8 cellular contexts compared by ENCODE assay signal in the genomic region with DNA sequence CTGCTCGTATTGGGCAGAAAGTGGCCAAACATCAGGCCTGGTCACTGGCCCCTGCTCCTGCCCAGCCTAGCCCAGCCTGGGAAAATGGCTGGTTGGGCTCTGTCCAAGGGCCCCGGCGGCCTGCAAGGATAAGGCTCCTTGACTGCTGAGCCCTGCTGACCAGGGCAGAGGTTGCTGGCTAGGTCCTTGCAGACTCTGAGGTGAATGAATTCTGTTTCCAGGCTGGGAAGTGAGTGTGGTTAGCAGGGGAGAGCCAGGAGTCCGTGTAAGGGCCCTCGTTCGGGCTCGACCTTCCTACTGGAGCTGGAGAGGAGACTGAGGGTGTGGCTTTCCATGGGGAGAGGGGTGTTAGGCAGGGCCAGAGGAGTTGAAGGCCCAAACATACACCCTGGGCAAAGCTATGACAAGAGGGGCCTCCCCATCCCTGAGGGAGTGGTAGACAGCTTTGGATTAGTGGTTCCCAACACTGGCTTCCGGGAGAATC. TPM values are rescaled to one million over a fixed set of nuclear protein-coding genes. Genes with fewer than 3 reads are reported as not detected.
DNase-seq lines count a peak whose midpoint lies in the region; ATAC-seq and TF ChIP-seq lines count a peak whose summit lies in the region.

No MANE protein-coding gene starts in this region.

- H3K9ac ChIP-seq in parathyroid adenoma, result no peak overlapping the region

- H2AFZ ChIP-seq in parathyroid adenoma, result peak overlapping the region; percentile 82

- H3K4me3 ChIP-seq in parathyroid adenoma (ENCODE audit: low read depth, low read length), result peak overlapping the region; percentile 13

- H3K4me2 ChIP-seq in parathyroid adenoma (ENCODE audit: low read length), result peak overlapping the region; percentile 57

- ATAC-seq in GM18505 (IDR thresholded peaks at IDR 0.05; ENCODE audit: unreplicated experiment) (no peak), HG02642 (IDR thresholded peaks at IDR 0.05; ENCODE audit: poor library complexity, unreplicated experiment) (no peak)

- no peaks in the 10 kb centered on the region for H3K9me3 ChIP-seq in parathyroid adenoma (ENCODE audit: control insufficient read depth, low read length)

- peaks cover 10% of the 10 kb centered on the region for H3K4me1 ChIP-seq in parathyroid adenoma

- no peaks in the 10 kb centered on the region for H3K79me2 ChIP-seq in parathyroid adenoma

- no peaks in the 10 kb centered on the region for H3K27me3 ChIP-seq in parathyroid adenoma (ENCODE audit: control insufficient read depth, insufficient read depth, low read length)

- H3K27ac ChIP-seq in parathyroid adenoma, result peak overlapping the region; percentile 84

- no peak for TF ChIP-seq CTCF in parathyroid adenoma (IDR thresholded peaks at IDR 0.05)

- no peaks in the 10 kb centered on the region for H3K36me3 ChIP-seq in parathyroid adenoma (ENCODE audit: control insufficient read depth, insufficient read depth, low read length)

- peak; percentile 27 for TF ChIP-seq POLR2A in GM18505 (IDR thresholded peaks at IDR 0.05; ENCODE audit: borderline replicate concordance, extremely low read depth, insufficient read depth, insufficient read length)

- DNase-seq in SW480 (ENCODE audit: low spot score), result peak; percentile 63
- DNase-seq in glomerular endothelial cell (ENCODE audit: extremely low read depth, low read depth, low spot score), result peak; percentile 47
- no peak for DNase-seq in T-helper 9 cell
- DNase-seq in 8988T, result no peak
- no peak for DNase-seq in activated effector memory CD4-positive, alpha-beta T cell treated with anti-CD3 and anti-CD28 coated beads, Interleukin-2, amount 50 U/mL, for 16 hours

RNA-seq across cellular contexts. Expression of gene CSF1, which starts 20.6 kb away (rescaled TPM):
- 62.4 and 87.3 TPM in 2 replicates for total RNA-seq in glomerular endothelial cell

RNA-seq across cellular contexts. Expression of gene AHCYL1, which starts 53.3 kb away (rescaled TPM):
- 35.0 and 51.6 TPM in 2 replicates for total RNA-seq in glomerular endothelial cell

Comparison
In these comparisons a context has a peak if more than half of its experiments do, and no peak if none do; other contexts are left out.
1. DNase-seq: peak in SW480 (single experiment) and glomerular endothelial cell (single experiment); none in T-helper 9 cell (single experiment), 8988T (single experiment) and activated effector memory CD4-positive, alpha-beta T cell treated with anti-CD3 and anti-CD28 coated beads, Interleukin-2, amount 50 U/mL, for 16 hours (single experiment).